ENCODE assay signal across 7 cellular contexts in the genomic region with DNA sequence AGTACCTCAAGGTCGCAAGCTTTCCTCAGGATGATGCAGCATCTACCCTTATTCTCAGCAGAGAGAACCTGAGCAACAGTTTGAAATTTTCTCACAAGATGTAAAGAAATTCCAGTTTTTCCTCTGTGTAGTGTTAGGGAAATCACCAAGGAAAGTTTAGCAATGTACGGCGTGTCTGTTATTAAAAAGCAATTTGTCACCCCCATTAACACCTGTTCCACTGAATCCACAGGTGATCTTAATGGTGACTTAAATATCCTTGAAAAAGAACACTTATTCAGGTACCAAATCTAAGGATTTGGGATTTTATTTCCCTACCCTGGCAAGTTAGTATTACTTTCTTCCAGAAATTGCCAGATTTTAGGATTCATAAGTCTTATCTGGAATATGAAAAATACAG.
"Had no signal": no experiment of that assay in that cellular context is flagged by ENCODE, and none has a peak within 500 bp of the region (broad histone marks: within the 10 kb centered on the region; RNA-seq: fewer than 3 reads in every experiment).

No MANE protein-coding gene starts in this region.

- H2AFZ ChIP-seq: GM23248 had no signal

- H3K4me3 ChIP-seq: GM23248, HAP-1, K562 had no signal

- DNase-seq: GOT3, IMR-90, KG1 had no signal

- H3K27ac ChIP-seq: GM23248 had no signal

- H3K4me1 ChIP-seq: HAP-1 had no signal

- H3K9me3 ChIP-seq: HAP-1 had no signal

- ATAC-seq: HCT116, K562 had no signal

- H3K36me3 ChIP-seq: HAP-1 had no signal
